1 cellular context compared by ENCODE assay signal in the genomic region with DNA sequence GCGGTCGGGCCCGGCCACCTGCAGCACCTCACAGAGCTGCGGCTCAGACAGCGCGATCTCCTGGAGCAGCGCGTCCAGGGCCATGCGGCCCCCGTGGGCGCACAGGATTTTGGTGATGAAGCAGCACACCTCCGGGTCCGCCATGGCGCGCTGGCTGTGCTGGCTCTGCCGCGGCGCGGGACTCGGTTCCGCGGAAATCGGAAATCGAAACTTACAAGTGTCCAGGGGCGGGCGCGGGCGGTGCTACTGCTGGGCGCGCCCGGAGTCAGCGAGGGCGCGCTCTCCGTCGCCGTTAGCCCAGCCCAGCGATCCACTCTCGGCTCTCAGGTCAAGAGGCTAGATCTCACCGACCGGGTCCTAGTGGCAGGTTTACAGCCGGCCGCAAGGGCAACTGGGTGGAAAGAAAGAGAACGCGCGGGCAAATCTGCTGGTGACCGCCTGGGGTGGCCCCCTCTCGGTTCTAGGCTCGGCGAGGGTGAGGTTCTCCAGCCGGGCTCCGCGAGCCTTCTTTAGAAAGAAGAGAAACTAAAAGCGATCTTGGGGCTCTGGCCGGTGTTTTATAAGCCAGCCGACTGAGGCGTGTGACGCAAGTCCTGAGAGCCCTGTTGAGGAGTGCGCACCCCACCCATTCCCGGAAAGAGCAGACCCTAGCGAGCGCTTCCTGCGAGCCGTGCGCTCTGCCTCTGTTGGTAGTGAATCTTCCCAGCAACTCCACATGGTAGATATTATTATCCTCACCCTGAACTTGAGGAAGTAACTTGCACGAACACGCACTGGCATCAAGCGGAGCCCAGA.
TF ChIP-seq lines count a peak whose summit lies in the region.

A gene (minus strand): TSS at position 533 of the 795 bp plus-strand sequence. CDS start 389 bp downstream, at position 144.

TF ChIP-seq in HepG2, 621 proteins besides CTCF, POLR2A, EP300 and RAD21 (continued from another document and continues in another):
- no peak for TF ChIP-seq FOXA1 (IDR thresholded peaks at IDR 0.05)
- TF ChIP-seq FOXA1 (CRISPR knock-in tag; IDR thresholded peaks at IDR 0.05) = no peak
- no peak; the same call in 1 of the 2 replicates for TF ChIP-seq ZNF225 (CRISPR knock-in tag; IDR thresholded peaks at IDR 0.05)
- TF ChIP-seq SAP130 (CRISPR knock-in tag; IDR thresholded peaks at IDR 0.05; ENCODE audit: low read depth) = peak; percentile 67
- TF ChIP-seq JUND (CRISPR knock-in tag; IDR thresholded peaks at IDR 0.05) = no peak
- no peak for TF ChIP-seq EZH2 (conservative IDR thresholded peaks at IDR 0.05; ENCODE audit: low read depth, low read length)
- TF ChIP-seq, protein P1, sequence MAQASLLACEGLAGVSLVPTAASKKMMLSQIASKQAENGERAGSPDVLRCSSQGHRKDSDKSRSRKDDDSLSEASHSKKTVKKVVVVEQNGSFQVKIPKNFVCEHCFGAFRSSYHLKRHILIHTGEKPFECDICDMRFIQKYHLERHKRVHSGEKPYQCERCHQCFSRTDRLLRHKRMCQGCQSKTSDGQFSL (CRISPR knock-in tag; IDR thresholded peaks at IDR 0.05) = 0 out of 2 replicates have a peak, but pooled peaks have one; percentile 30
- TF ChIP-seq SMARCE1 (IDR thresholded peaks at IDR 0.05; ENCODE audit: borderline replicate concordance) = no peak
- no peak for TF ChIP-seq NFRKB (IDR thresholded peaks at IDR 0.05)
- TF ChIP-seq, protein P2, sequence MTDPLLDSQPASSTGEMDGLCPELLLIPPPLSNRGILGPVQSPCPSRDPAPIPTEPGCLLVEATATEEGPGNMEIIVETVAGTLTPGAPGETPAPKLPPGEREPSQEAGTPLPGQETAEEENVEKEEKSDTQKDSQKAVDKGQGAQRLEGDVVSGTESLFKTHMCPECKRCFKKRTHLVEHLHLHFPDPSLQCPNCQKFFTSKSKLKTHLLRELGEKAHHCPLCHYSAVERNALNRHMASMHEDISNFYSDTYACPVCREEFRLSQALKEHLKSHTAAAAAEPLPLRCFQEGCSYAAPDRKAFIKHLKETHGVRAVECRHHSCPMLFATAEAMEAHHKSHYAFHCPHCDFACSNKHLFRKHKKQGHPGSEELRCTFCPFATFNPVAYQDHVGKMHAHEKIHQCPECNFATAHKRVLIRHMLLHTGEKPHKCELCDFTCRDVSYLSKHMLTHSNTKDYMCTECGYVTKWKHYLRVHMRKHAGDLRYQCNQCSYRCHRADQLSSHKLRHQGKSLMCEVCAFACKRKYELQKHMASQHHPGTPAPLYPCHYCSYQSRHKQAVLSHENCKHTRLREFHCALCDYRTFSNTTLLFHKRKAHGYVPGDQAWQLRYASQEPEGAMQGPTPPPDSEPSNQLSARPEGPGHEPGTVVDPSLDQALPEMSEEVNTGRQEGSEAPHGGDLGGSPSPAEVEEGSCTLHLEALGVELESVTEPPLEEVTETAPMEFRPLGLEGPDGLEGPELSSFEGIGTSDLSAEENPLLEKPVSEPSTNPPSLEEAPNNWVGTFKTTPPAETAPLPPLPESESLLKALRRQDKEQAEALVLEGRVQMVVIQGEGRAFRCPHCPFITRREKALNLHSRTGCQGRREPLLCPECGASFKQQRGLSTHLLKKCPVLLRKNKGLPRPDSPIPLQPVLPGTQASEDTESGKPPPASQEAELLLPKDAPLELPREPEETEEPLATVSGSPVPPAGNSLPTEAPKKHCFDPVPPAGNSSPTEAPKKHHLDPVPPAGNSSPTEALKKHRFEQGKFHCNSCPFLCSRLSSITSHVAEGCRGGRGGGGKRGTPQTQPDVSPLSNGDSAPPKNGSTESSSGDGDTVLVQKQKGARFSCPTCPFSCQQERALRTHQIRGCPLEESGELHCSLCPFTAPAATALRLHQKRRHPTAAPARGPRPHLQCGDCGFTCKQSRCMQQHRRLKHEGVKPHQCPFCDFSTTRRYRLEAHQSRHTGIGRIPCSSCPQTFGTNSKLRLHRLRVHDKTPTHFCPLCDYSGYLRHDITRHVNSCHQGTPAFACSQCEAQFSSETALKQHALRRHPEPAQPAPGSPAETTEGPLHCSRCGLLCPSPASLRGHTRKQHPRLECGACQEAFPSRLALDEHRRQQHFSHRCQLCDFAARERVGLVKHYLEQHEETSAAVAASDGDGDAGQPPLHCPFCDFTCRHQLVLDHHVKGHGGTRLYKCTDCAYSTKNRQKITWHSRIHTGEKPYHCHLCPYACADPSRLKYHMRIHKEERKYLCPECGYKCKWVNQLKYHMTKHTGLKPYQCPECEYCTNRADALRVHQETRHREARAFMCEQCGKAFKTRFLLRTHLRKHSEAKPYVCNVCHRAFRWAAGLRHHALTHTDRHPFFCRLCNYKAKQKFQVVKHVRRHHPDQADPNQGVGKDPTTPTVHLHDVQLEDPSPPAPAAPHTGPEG (CRISPR knock-in tag; IDR thresholded peaks at IDR 0.05) = peak; percentile 98
- no peak for TF ChIP-seq TCF7L2 (IDR thresholded peaks at IDR 0.05; ENCODE audit: low read depth, low read length)
- no peak for TF ChIP-seq FOXM1 (CRISPR knock-in tag; IDR thresholded peaks at IDR 0.05)
- no peak for TF ChIP-seq ATAD3A (CRISPR knock-in tag; IDR thresholded peaks at IDR 0.05)
- no peak for TF ChIP-seq ZZZ3 (CRISPR knock-in tag; IDR thresholded peaks at IDR 0.05; ENCODE audit: borderline replicate concordance)
- TF ChIP-seq DPF2 (CRISPR knock-in tag; IDR thresholded peaks at IDR 0.05; ENCODE audit: borderline replicate concordance, low read depth) = no peak
- TF ChIP-seq ZMYM2 (CRISPR knock-in tag; IDR thresholded peaks at IDR 0.05) = peak; percentile 71; the same call in 1 of the 2 replicates
- TF ChIP-seq, protein P3, sequence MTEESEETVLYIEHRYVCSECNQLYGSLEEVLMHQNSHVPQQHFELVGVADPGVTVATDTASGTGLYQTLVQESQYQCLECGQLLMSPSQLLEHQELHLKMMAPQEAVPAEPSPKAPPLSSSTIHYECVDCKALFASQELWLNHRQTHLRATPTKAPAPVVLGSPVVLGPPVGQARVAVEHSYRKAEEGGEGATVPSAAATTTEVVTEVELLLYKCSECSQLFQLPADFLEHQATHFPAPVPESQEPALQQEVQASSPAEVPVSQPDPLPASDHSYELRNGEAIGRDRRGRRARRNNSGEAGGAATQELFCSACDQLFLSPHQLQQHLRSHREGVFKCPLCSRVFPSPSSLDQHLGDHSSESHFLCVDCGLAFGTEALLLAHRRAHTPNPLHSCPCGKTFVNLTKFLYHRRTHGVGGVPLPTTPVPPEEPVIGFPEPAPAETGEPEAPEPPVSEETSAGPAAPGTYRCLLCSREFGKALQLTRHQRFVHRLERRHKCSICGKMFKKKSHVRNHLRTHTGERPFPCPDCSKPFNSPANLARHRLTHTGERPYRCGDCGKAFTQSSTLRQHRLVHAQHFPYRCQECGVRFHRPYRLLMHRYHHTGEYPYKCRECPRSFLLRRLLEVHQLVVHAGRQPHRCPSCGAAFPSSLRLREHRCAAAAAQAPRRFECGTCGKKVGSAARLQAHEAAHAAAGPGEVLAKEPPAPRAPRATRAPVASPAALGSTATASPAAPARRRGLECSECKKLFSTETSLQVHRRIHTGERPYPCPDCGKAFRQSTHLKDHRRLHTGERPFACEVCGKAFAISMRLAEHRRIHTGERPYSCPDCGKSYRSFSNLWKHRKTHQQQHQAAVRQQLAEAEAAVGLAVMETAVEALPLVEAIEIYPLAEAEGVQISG (CRISPR knock-in tag; IDR thresholded peaks at IDR 0.05) = peak; percentile 70
- TF ChIP-seq HNRNPL (IDR thresholded peaks at IDR 0.05; ENCODE audit: low read depth, low read length) = 0 out of 2 replicates have a peak, but pooled peaks have one; percentile 61
- no peak for TF ChIP-seq ZNF10 (CRISPR knock-in tag; IDR thresholded peaks at IDR 0.05; ENCODE audit: borderline replicate concordance, low read depth)
- TF ChIP-seq CCAR2 (optimal IDR thresholded peaks at IDR 0.05; ENCODE audit: low read depth, low read length) = no peak
- no peak for TF ChIP-seq ZNF781 (CRISPR knock-in tag; IDR thresholded peaks at IDR 0.05; ENCODE audit: borderline replicate concordance, not compliant biosample characterization)
- TF ChIP-seq RBFOX2 (IDR thresholded peaks at IDR 0.05; ENCODE audit: low read depth, low read length) = peak; percentile 93
- TF ChIP-seq, protein P4, sequence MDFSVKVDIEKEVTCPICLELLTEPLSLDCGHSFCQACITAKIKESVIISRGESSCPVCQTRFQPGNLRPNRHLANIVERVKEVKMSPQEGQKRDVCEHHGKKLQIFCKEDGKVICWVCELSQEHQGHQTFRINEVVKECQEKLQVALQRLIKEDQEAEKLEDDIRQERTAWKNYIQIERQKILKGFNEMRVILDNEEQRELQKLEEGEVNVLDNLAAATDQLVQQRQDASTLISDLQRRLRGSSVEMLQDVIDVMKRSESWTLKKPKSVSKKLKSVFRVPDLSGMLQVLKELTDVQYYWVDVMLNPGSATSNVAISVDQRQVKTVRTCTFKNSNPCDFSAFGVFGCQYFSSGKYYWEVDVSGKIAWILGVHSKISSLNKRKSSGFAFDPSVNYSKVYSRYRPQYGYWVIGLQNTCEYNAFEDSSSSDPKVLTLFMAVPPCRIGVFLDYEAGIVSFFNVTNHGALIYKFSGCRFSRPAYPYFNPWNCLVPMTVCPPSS (IDR thresholded peaks at IDR 0.05) = no peak
- TF ChIP-seq, protein P5, sequence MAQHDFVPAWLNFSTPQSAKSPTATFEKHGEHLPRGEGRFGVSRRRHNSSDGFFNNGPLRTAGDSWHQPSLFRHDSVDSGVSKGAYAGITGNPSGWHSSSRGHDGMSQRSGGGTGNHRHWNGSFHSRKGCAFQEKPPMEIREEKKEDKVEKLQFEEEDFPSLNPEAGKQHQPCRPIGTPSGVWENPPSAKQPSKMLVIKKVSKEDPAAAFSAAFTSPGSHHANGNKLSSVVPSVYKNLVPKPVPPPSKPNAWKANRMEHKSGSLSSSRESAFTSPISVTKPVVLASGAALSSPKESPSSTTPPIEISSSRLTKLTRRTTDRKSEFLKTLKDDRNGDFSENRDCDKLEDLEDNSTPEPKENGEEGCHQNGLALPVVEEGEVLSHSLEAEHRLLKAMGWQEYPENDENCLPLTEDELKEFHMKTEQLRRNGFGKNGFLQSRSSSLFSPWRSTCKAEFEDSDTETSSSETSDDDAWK (CRISPR knock-in tag; IDR thresholded peaks at IDR 0.05) = no peak
- no peak for TF ChIP-seq ZNF788 (CRISPR knock-in tag; IDR thresholded peaks at IDR 0.05; ENCODE audit: borderline replicate concordance)
- TF ChIP-seq KLF11 (CRISPR knock-in tag; IDR thresholded peaks at IDR 0.05) = peak; percentile 35; the same call in 1 of the 2 replicates
- TF ChIP-seq ZSCAN31 (CRISPR knock-in tag; IDR thresholded peaks at IDR 0.05; ENCODE audit: low read depth) = no peak; the same call in none of the 2 replicates
- TF ChIP-seq JUN (CRISPR knock-in tag; IDR thresholded peaks at IDR 0.05) = no peak
- TF ChIP-seq, protein P6, sequence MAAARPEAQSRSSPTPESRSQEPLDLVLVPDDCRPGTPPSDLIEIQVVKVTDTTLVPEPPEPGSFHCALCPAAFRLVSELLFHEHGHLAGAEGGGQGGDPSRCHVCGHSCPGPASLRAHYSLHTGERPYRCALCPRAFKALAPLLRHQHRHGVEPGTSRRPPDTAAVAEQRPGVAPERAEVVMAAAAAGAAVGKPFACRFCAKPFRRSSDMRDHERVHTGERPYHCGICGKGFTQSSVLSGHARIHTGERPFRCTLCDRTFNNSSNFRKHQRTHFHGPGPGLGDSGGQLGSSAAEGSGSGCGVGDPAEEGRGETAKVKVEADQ (CRISPR knock-in tag; IDR thresholded peaks at IDR 0.05; ENCODE audit: borderline replicate concordance) = no peak; the same call in 1 of the 2 replicates
- TF ChIP-seq, protein P7, sequence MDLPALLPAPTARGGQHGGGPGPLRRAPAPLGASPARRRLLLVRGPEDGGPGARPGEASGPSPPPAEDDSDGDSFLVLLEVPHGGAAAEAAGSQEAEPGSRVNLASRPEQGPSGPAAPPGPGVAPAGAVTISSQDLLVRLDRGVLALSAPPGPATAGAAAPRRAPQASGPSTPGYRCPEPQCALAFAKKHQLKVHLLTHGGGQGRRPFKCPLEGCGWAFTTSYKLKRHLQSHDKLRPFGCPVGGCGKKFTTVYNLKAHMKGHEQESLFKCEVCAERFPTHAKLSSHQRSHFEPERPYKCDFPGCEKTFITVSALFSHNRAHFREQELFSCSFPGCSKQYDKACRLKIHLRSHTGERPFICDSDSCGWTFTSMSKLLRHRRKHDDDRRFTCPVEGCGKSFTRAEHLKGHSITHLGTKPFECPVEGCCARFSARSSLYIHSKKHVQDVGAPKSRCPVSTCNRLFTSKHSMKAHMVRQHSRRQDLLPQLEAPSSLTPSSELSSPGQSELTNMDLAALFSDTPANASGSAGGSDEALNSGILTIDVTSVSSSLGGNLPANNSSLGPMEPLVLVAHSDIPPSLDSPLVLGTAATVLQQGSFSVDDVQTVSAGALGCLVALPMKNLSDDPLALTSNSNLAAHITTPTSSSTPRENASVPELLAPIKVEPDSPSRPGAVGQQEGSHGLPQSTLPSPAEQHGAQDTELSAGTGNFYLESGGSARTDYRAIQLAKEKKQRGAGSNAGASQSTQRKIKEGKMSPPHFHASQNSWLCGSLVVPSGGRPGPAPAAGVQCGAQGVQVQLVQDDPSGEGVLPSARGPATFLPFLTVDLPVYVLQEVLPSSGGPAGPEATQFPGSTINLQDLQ (CRISPR knock-in tag; IDR thresholded peaks at IDR 0.05) = peak; percentile 59; the same call in 1 of the 2 replicates
- TF ChIP-seq MBNL3 (CRISPR knock-in tag; conservative IDR thresholded peaks at IDR 0.05) = no peak
- no peak for TF ChIP-seq ZNF878 (CRISPR knock-in tag; IDR thresholded peaks at IDR 0.05)
- TF ChIP-seq, protein P8, sequence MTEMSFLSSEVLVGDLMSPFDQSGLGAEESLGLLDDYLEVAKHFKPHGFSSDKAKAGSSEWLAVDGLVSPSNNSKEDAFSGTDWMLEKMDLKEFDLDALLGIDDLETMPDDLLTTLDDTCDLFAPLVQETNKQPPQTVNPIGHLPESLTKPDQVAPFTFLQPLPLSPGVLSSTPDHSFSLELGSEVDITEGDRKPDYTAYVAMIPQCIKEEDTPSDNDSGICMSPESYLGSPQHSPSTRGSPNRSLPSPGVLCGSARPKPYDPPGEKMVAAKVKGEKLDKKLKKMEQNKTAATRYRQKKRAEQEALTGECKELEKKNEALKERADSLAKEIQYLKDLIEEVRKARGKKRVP (CRISPR knock-in tag; IDR thresholded peaks at IDR 0.05) = peak in 1 of 2 experiments; percentile 73; a peak in 2 of 4 replicates
- peak; percentile 6; the same call in 1 of the 2 replicates for TF ChIP-seq ZNF547 (CRISPR knock-in tag; IDR thresholded peaks at IDR 0.05)
- TF ChIP-seq CREB1 (IDR thresholded peaks at IDR 0.05) = no peak
- peak; percentile 44 for TF ChIP-seq CREB1 (CRISPR knock-in tag; IDR thresholded peaks at IDR 0.05)
- TF ChIP-seq, protein P9, sequence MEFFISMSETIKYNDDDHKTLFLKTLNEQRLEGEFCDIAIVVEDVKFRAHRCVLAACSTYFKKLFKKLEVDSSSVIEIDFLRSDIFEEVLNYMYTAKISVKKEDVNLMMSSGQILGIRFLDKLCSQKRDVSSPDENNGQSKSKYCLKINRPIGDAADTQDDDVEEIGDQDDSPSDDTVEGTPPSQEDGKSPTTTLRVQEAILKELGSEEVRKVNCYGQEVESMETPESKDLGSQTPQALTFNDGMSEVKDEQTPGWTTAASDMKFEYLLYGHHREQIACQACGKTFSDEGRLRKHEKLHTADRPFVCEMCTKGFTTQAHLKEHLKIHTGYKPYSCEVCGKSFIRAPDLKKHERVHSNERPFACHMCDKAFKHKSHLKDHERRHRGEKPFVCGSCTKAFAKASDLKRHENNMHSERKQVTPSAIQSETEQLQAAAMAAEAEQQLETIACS (CRISPR knock-in tag; IDR thresholded peaks at IDR 0.05) = peak; percentile 88
- no peak for TF ChIP-seq NFIC (IDR thresholded peaks at IDR 0.05; ENCODE audit: low read length)
- no peak for TF ChIP-seq ARNT (IDR thresholded peaks at IDR 0.05)
- no peak for TF ChIP-seq ZNF251 (CRISPR knock-in tag; IDR thresholded peaks at IDR 0.05)
- no peak for TF ChIP-seq NFATC3 (CRISPR knock-in tag; IDR thresholded peaks at IDR 0.05)
